In the genomic region with DNA sequence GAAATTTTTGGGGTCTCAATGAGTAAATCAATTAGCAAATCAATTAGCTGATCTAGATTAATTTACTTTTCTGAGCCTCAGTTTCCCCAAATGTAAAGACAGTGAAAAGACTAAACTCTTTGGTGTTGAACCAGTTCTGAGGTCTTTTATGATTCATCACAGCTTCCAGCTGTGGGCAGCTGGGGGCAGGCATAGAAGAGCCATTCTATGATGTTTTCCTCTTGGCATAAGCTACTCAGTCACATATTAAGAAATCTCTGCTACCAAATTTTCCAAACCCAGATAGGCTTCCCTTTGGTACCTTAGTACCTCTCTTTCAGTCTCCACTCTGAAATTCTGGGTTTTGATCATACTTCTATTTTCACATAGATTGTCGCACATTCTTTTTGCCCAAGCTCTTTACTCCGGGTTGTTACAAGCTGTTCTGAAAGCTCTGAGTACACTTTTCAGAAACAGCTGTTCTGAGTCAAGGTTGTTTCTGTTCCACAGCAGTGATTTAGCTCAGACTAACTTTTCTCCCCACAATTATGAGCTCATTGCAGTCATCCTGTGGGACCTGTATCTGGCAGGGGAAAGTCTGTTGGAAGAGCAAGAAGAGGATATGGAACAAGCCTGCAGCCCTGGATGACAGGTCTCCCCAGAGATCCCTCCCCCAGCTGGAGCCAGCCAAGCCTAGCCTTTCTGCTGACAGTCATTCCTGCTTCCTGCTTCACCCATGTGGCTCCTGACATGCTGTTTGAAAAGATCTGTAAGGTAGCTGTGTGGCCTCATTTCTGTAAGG, we compare ENCODE assay signal across 8 cellular contexts.
DNase-seq lines count a peak whose midpoint lies in the region; ATAC-seq and TF ChIP-seq lines count a peak whose summit lies in the region.

No MANE protein-coding gene starts in this region.

- ATAC-seq in GM18867 (IDR thresholded peaks at IDR 0.05; ENCODE audit: unreplicated experiment): peak; percentile 65
- peak; percentile 65 for ATAC-seq in HG03025 (IDR thresholded peaks at IDR 0.05; ENCODE audit: low FRiP score, unreplicated experiment)

- no peaks in the 10 kb centered on the region for H3K79me2 ChIP-seq in trophoblast cell (ENCODE audit: control insufficient read depth, insufficient read depth, low read length, poor library complexity)

- intact Hi-C loops in dorsolateral prefrontal cortex (cut with DNase I): no loop called here

- H2AFZ ChIP-seq in trophoblast cell (ENCODE audit: insufficient read depth, low read length, poor library complexity): no peak overlapping the region

- H3K18ac ChIP-seq in trophoblast cell (ENCODE audit: low read length): no peak overlapping the region

- no peak overlapping the region for H2AK5ac ChIP-seq in trophoblast cell (ENCODE audit: low read length)

- WGBS in trophoblast cell (ENCODE audit: extremely low coverage, insufficient coverage, insufficient read length): no CpG with 5 or more reads among the region's 2 CpGs

- H2BK5ac ChIP-seq in trophoblast cell (ENCODE audit: low read depth, low read length, poor library complexity): no peak overlapping the region

- H3K9me3 ChIP-seq in trophoblast cell (ENCODE audit: insufficient read depth, low read depth, low read length): no peaks in the 10 kb centered on the region

- H3K27ac ChIP-seq in dorsolateral prefrontal cortex (peak overlapping the region in 57 of 59 donors; percentile 9 to 88 (median 73)), trophoblast cell (ENCODE audit: low read depth, low read length) (peak overlapping the region; percentile 76)

- H3K36me3 ChIP-seq in trophoblast cell (ENCODE audit: control insufficient read depth in 1 of 2, insufficient read depth in 2 of 2, low read length in 2 of 2): no peaks in the 10 kb centered on the region

- in situ Hi-C loops in GM13976 (cut with MboI; ENCODE audit: low sequenced_read_pairs, unreplicated experiment): no loop called here

- TF ChIP-seq CTCF in dorsolateral prefrontal cortex (IDR thresholded peaks at IDR 0.05 in 54 of 56, conservative IDR thresholded peaks at IDR 0.05 in 2 of 56; ENCODE audit: low read depth in 1 of 56, partially characterized antibody in 56 of 56): no peak
- no peak for TF ChIP-seq CTCF in GM13976 (IDR thresholded peaks at IDR 0.05; ENCODE audit: borderline replicate concordance, control extremely low read depth, extremely low read depth, insufficient read depth, missing control alignments)

- no peak overlapping the region for H4K8ac ChIP-seq in trophoblast cell (ENCODE audit: low read depth, low read length)

- peak overlapping the region; percentile 37 for H3K4me2 ChIP-seq in trophoblast cell (ENCODE audit: low read length)

- H3K14ac ChIP-seq in trophoblast cell (ENCODE audit: low read length): no peak overlapping the region

- no peak overlapping the region for H3K23ac ChIP-seq in trophoblast cell (ENCODE audit: low read length)

- DNase-seq in dorsolateral prefrontal cortex (peak in 9 of 10 donors; percentile 8 to 84 (median 62)), trophoblast cell (peak; percentile 7 to 42), GM13976 (ENCODE audit: low spot score) (no peak), NOMO-1 treated with DMSO at 0.1 percent for 48 hours (lab: John Stamatoyannopoulos, UW; ENCODE audit: unreplicated experiment) (no peak), COR-L47 (lab: John Stamatoyannopoulos, UW) (no peak), middle frontal gyrus (ENCODE audit: extremely low spot score, low spot score) (no peak)

- H2BK12ac ChIP-seq in trophoblast cell (ENCODE audit: low read length): no peak overlapping the region

- H3K79me1 ChIP-seq in trophoblast cell (ENCODE audit: low read length): peaks cover 4% of the 10 kb centered on the region

- no peak overlapping the region for H3K9ac ChIP-seq in trophoblast cell (ENCODE audit: low read length)

- peaks cover 3 to 7% of the 10 kb centered on the region in 2 experiments for H3K4me1 ChIP-seq in trophoblast cell (ENCODE audit: control insufficient read depth in 1 of 2, insufficient read depth in 2 of 2, low read length in 2 of 2)

- no peak overlapping the region for H4K91ac ChIP-seq in trophoblast cell (ENCODE audit: low read depth, low read length)

- H3K4ac ChIP-seq in trophoblast cell (ENCODE audit: low read depth, low read length): no peak overlapping the region

- H3K4me3 ChIP-seq in dorsolateral prefrontal cortex (no peak overlapping the region), trophoblast cell (ENCODE audit: low read depth, low read length) (no peak overlapping the region)

- no peak overlapping the region for H4K12ac ChIP-seq in trophoblast cell (ENCODE audit: low read depth, low read length)

- H2BK120ac ChIP-seq in trophoblast cell (ENCODE audit: insufficient read depth, low read length, poor library complexity): no peak overlapping the region

- H3K27me3 ChIP-seq in dorsolateral prefrontal cortex (no peaks in the 10 kb centered on the region), trophoblast cell (ENCODE audit: insufficient read depth, low read length) (no peaks in the 10 kb centered on the region)

Comparison
In these comparisons a context has a peak if more than half of its experiments do, and no peak if none do; other contexts are left out.
1. DNase-seq: peak in dorsolateral prefrontal cortex (9 of 10) and trophoblast cell (2 of 2); none in GM13976 (single experiment), NOMO-1 treated with DMSO at 0.1 percent for 48 hours (single experiment), COR-L47 (single experiment) and middle frontal gyrus (single experiment).